ENCODE assay signal across 11 cellular contexts in genomic region chr17:77002103-77003045, GRCh38.
DNase-seq lines count a peak whose midpoint lies in the region; ATAC-seq and TF ChIP-seq lines count a peak whose summit lies in the region.
"Had no signal": no experiment of that assay in that cellular context is flagged by ENCODE, and none has a peak within 500 bp of the region (broad histone marks: within the 10 kb centered on the region; RNA-seq: fewer than 3 reads in every experiment).

No MANE protein-coding gene starts in this region.

- ATAC-seq in WTC11 (peak; percentile 46), HG02642 (IDR thresholded peaks at IDR 0.05; ENCODE audit: poor library complexity, unreplicated experiment) (no peak)
- ATAC-seq in effector memory CD8-positive, alpha-beta T cell (replicated peaks) = no peak

- peaks cover 24% of the 10 kb centered on the region for H3K4me1 Mint-ChIP-seq in WTC11
- H3K4me1 Mint-ChIP-seq in effector memory CD8-positive, alpha-beta T cell (ENCODE audit: low read depth in 2 of 2) = peaks cover 18% of the 10 kb centered on the region in 2 donors

- no peaks in the 10 kb centered on the region for H3K9me3 Mint-ChIP-seq in WTC11
- no peaks in the 10 kb centered on the region for H3K9me3 Mint-ChIP-seq in effector memory CD8-positive, alpha-beta T cell
- H3K9me3 Mint-ChIP-seq: CD4-positive, CD25-positive, alpha-beta regulatory T cell had no signal

- H3K36me3 Mint-ChIP-seq in WTC11 = no peaks in the 10 kb centered on the region
- H3K36me3 Mint-ChIP-seq in effector memory CD8-positive, alpha-beta T cell (ENCODE audit: insufficient read depth) = peaks cover 6% of the 10 kb centered on the region
- H3K36me3 Mint-ChIP-seq: CD4-positive, CD25-positive, alpha-beta regulatory T cell had no signal

- no peak overlapping the region for H3K27ac Mint-ChIP-seq in WTC11
- peak overlapping the region in 1 of 2 donors; percentile 49 for H3K27ac Mint-ChIP-seq in effector memory CD8-positive, alpha-beta T cell
- H3K27ac Mint-ChIP-seq: CD4-positive, CD25-positive, alpha-beta regulatory T cell had no signal

- no peak for TF ChIP-seq CTCF in WTC11 (IDR thresholded peaks at IDR 0.05)

- no peak overlapping the region for H3K4me3 Mint-ChIP-seq in WTC11
- no peak overlapping the region for H3K4me3 Mint-ChIP-seq in effector memory CD8-positive, alpha-beta T cell
- H3K4me3 Mint-ChIP-seq: CD4-positive, CD25-positive, alpha-beta regulatory T cell had no signal

- POLR2A ChIA-PET in WTC11 (lab: Charles Lee) = no interaction called here

- DNase-seq in AG08395 (ENCODE audit: low spot score) (peak; percentile 36), HK-2 (ENCODE audit: unreplicated experiment) (peak; percentile 88), WTC11 (ENCODE audit: low spot score) (no peak), iris pigment epithelial cell (ENCODE audit: low read depth) (peak; percentile 79), HuH-7.5 (ENCODE audit: low spot score) (no peak)
- no peak for DNase-seq in NK-92 treated with Interleukin-12 subunit alpha and Interleukin-12 subunit beta, amount 100 ng/mL, for 24 hours (lab: John Stamatoyannopoulos, UW)
- DNase-seq in effector memory CD8-positive, alpha-beta T cell = no peak
- DNase-seq: activated CD4-positive, CD25-positive, alpha-beta regulatory T cell; activated naive CD4-positive, alpha-beta T cell treated with Interleukin-2 at 50 U/mL for 16 hours; CD4-positive, CD25-positive, alpha-beta regulatory T cell had no signal

- H3K27me3 Mint-ChIP-seq in WTC11 (ENCODE audit: low read depth) = no peaks in the 10 kb centered on the region
- peaks cover 10 to 12% of the 10 kb centered on the region in 2 donors for H3K27me3 Mint-ChIP-seq in effector memory CD8-positive, alpha-beta T cell

- CTCF ChIA-PET in WTC11 (lab: Charles Lee) = interaction anchor here (2.2 kb wide), 1 partner anchor 54 kb away, joined by 6 read pairs; no protein-coding TSS in a partner anchor

TF ChIP-seq in WTC11, 78 proteins besides CTCF, POLR2A, EP300 and RAD21:
- TF ChIP-seq PRDM15 (CRISPR knock-in tag; IDR thresholded peaks at IDR 0.05) (no peak), GABPB1 (CRISPR knock-in tag; IDR thresholded peaks at IDR 0.05) (peak; percentile 73), ZNF396 (CRISPR knock-in tag; IDR thresholded peaks at IDR 0.05; ENCODE audit: borderline replicate concordance) (no peak)

Comparison
In these comparisons a context has a peak if more than half of its experiments do, and no peak if none do; other contexts are left out.
1. DNase-seq: peak in AG08395 (single experiment), HK-2 (single experiment) and iris pigment epithelial cell (single experiment); none in WTC11 (single experiment), NK-92 treated with Interleukin-12 subunit alpha and Interleukin-12 subunit beta, amount 100 ng/mL, for 24 hours (single experiment), HuH-7.5 (single experiment) and effector memory CD8-positive, alpha-beta T cell (0 of 3).